In the genomic region with DNA sequence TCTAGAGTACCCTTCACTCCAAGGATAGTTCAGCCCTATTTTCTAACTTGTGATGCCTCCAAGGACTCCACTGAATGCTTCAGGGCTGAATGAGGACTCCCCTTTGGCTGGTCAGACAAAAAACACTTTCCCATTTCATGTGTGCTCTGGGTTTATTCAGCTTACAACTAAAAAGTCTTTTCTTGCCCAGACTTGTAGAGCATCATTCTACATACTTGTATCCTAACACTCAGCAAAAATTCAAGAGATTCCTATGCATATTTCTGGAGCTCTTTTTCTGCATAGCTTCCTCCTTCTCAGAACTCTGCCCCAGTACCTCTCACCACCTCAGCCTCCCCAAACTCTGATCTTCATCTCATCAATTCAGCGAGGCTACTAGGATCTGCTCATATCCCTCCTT, we compare ENCODE assay signal across 16 cellular contexts. TPM values are rescaled to one million over a fixed set of nuclear protein-coding genes. Genes with fewer than 3 reads are reported as not detected.
DNase-seq lines count a peak whose midpoint lies in the region; ATAC-seq and TF ChIP-seq lines count a peak whose summit lies in the region.
"Had no signal": no experiment of that assay in that cellular context is flagged by ENCODE, and none has a peak within 500 bp of the region (broad histone marks: within the 10 kb centered on the region; RNA-seq: fewer than 3 reads in every experiment).

No MANE protein-coding gene starts in this region.

- peak overlapping the region; percentile 57 for H3K4me2 ChIP-seq in mammary epithelial cell (ENCODE audit: insufficient read depth, low read depth, low read length)
- H3K4me2 ChIP-seq: A549, BLaER1 had no signal

- no peaks in the 10 kb centered on the region for H4K20me1 ChIP-seq in mammary epithelial cell (ENCODE audit: insufficient read depth, low read length)
- H4K20me1 ChIP-seq: BLaER1 had no signal

- in situ Hi-C loops in mammary epithelial cell (cut with MboI; ENCODE audit: low sequenced_read_pairs in 2 of 2), result no loop called here

- H3K36me3 Mint-ChIP-seq in MCF 10A (ENCODE audit: insufficient read depth, unreplicated experiment), result no peaks in the 10 kb centered on the region
- H3K36me3 Mint-ChIP-seq in mesothelial cell of epicardium, result no peaks in the 10 kb centered on the region
- H3K36me3 Mint-ChIP-seq in chondrocyte (ENCODE audit: low read depth), result no peaks in the 10 kb centered on the region
- H3K36me3 Mint-ChIP-seq: CD14-positive monocyte had no signal

- POLR2A ChIA-PET in MCF 10A (lab: Yijun Ruan, JAX), result interaction anchor here (0.7 to 1.8 kb wide), 5 partner anchors 9 to 52 kb away, joined by 3 to 8 read pairs (median 3); no protein-coding TSS in a partner anchor

- CTCF ChIA-PET in mammary epithelial cell (lab: Charles Lee; ENCODE audit: low non-redundant PET) (no interaction called here), MCF 10A (lab: Yijun Ruan, JAX) (interaction anchor here (0.6 to 2.0 kb wide), 3 partner anchors 9 to 1076 kb away, joined by 3 to 5 read pairs (median 3); no protein-coding TSS in a partner anchor)

- H3K27me3 Mint-ChIP-seq in MCF 10A (ENCODE audit: insufficient read depth, unreplicated experiment) (no peaks in the 10 kb centered on the region), mesothelial cell of epicardium (ENCODE audit: low read depth) (no peaks in the 10 kb centered on the region), chondrocyte (ENCODE audit: low read depth) (no peaks in the 10 kb centered on the region)

- peak overlapping the region; percentile 58 for H2AFZ ChIP-seq in mammary epithelial cell (ENCODE audit: low read depth, low read length)

- H3K4me3 Mint-ChIP-seq in MCF 10A (ENCODE audit: unreplicated experiment) (no peak overlapping the region), mesothelial cell of epicardium (no peak overlapping the region), chondrocyte (ENCODE audit: unreplicated experiment) (no peak overlapping the region)
- H3K4me3 Mint-ChIP-seq: CD14-positive monocyte; CD4-positive, alpha-beta memory T cell; H9 had no signal

- DNase-seq in mammary epithelial cell (peak; percentile 20), MCF 10A (ENCODE audit: unreplicated experiment) (no peak), epithelial cell of esophagus (ENCODE audit: low read depth) (peak; percentile 51), mesothelial cell of epicardium (ENCODE audit: low spot score in 2 of 2, unreplicated experiment in 2 of 2) (no peak), chondrocyte (ENCODE audit: low spot score) (no peak), midbrain (lab: John Stamatoyannopoulos, UW) (no peak)
- DNase-seq: CD4-positive, alpha-beta memory T cell; DMS 273 treated with DMSO at 0.1 percent for 48 hours; DMS53; DND-41; H9 had no signal

- dilution Hi-C loops in mammary epithelial cell (cut with HindIII; ENCODE audit: low sequenced_read_pairs), result loop anchor here (5.0 kb wide), 1 partner anchor 189 kb away; no protein-coding TSS in a partner anchor

- H3K79me2 ChIP-seq in mammary epithelial cell (ENCODE audit: insufficient read depth, low read length), result no peaks in the 10 kb centered on the region

- no peak overlapping the region for H3K9ac ChIP-seq in mammary epithelial cell (ENCODE audit: insufficient read depth, low read length)
- H3K9ac ChIP-seq: BLaER1 had no signal

- no peaks in the 10 kb centered on the region for H3K36me3 ChIP-seq in mammary epithelial cell (ENCODE audit: insufficient read depth, low read length)
- H3K36me3 ChIP-seq: BLaER1 had no signal

- H3K4me1 Mint-ChIP-seq in MCF 10A (ENCODE audit: insufficient read depth, unreplicated experiment) (peaks cover 10% of the 10 kb centered on the region), mesothelial cell of epicardium (peaks cover 2% of the 10 kb centered on the region), chondrocyte (ENCODE audit: low read depth) (peaks cover 7% of the 10 kb centered on the region)
- H3K4me1 Mint-ChIP-seq: H9 had no signal

- no peaks in the 10 kb centered on the region for H3K9me3 ChIP-seq in mammary epithelial cell (replicated peaks; ENCODE audit: insufficient read depth, low read length)
- H3K9me3 ChIP-seq: A549, BLaER1 had no signal

- H3K27ac Mint-ChIP-seq in MCF 10A (ENCODE audit: low read depth, unreplicated experiment) (no peak overlapping the region), mesothelial cell of epicardium (peak overlapping the region; percentile 45), chondrocyte (ENCODE audit: unreplicated experiment) (no peak overlapping the region)
- H3K27ac Mint-ChIP-seq: CD14-positive monocyte, H9 had no signal

- 100% methylated on average over 1 of the region's 1 CpG for whole genome bisulfite sequencing in mammary epithelial cell (ENCODE audit: low coverage, missing lambda C conversion rate)

- H3K4me1 ChIP-seq in mammary epithelial cell (ENCODE audit: insufficient read depth, low read length), result peaks cover 8% of the 10 kb centered on the region
- H3K4me1 ChIP-seq: A549, BLaER1 had no signal

- H3K9me3 Mint-ChIP-seq in MCF 10A (ENCODE audit: unreplicated experiment) (no peaks in the 10 kb centered on the region), mesothelial cell of epicardium (peaks cover 21% of the 10 kb centered on the region), chondrocyte (ENCODE audit: low read depth) (peaks cover 3% of the 10 kb centered on the region)
- H3K9me3 Mint-ChIP-seq: H9 had no signal

- H3K4me3 ChIP-seq in mammary epithelial cell (replicated peaks in 1 of 3; ENCODE audit: insufficient read depth in 1 of 3, low read depth in 2 of 3, low read length in 3 of 3) (no peak overlapping the region), epithelial cell of esophagus (ENCODE audit: low read length) (no peak overlapping the region)
- H3K4me3 ChIP-seq: A549, BLaER1 had no signal

- TF ChIP-seq CTCF in mammary epithelial cell (conservative IDR thresholded peaks at IDR 0.05 in 1 of 2, IDR thresholded peaks at IDR 0.05 in 1 of 2; ENCODE audit: extremely low read depth in 1 of 2, insufficient read depth in 1 of 2, low read depth in 1 of 2, low read length in 2 of 2) (no peak), MCF 10A (IDR thresholded peaks at IDR 0.05; ENCODE audit: unreplicated experiment) (no peak), epithelial cell of esophagus (IDR thresholded peaks at IDR 0.05; ENCODE audit: insufficient read depth, low read depth, low read length, missing control alignments) (no peak), mesothelial cell of epicardium (IDR thresholded peaks at IDR 0.05; ENCODE audit: unreplicated experiment) (no peak), chondrocyte (IDR thresholded peaks at IDR 0.05) (no peak)

- no peak for ATAC-seq in HG03159 (IDR thresholded peaks at IDR 0.05; ENCODE audit: unreplicated experiment)
- ATAC-seq: A549 had no signal

- intact Hi-C loops in mammary epithelial cell (cut with micrococcal nuclease) (no loop called here), MCF 10A (cut with micrococcal nuclease) (no loop called here)

- no peak overlapping the region for H3K27ac ChIP-seq in mammary epithelial cell (ENCODE audit: insufficient read depth, low read depth, low read length)
- H3K27ac ChIP-seq: 22Rv1, A549, BLaER1 had no signal

- no TSS peak for BruUV-seq in mammary epithelial cell (replicated peaks; lab: Mats Ljungman, UMichigan)
- no TSS peak for BruUV-seq in MCF 10A (replicated peaks; lab: Mats Ljungman, UMichigan)

- no peaks in the 10 kb centered on the region for H3K27me3 ChIP-seq in mammary epithelial cell (ENCODE audit: insufficient read depth, low read length)
- H3K27me3 ChIP-seq: BLaER1 had no signal

RNA-seq across cellular contexts. Expression of a gene that starts 22.2 kb away (rescaled TPM):
- 10 to 100 TPM; 24.2 to 41.3 TPM for total RNA-seq in mammary epithelial cell
- polyA plus RNA-seq in mammary epithelial cell, result 11.6 TPM
- polyA minus RNA-seq in mammary epithelial cell, result 35.3 TPM
- total RNA-seq in MCF 10A (2022), result 45.3 and 51.2 TPM in 2 replicates
- 60.9 to 63.1 TPM (median 61.0 TPM) in 3 replicates for total RNA-seq in mesothelial cell of epicardium
- total RNA-seq in chondrocyte, result 26.4 to 27.6 TPM (median 26.7 TPM) in 3 replicates

Comparison
In these comparisons a context has a peak if more than half of its experiments do, and no peak if none do; other contexts are left out.
1. DNase-seq: peak in mammary epithelial cell (single experiment) and epithelial cell of esophagus (single experiment); none in MCF 10A (single experiment), mesothelial cell of epicardium (0 of 2), chondrocyte (single experiment) and midbrain (single experiment).